15 cellular contexts compared by ENCODE assay signal in genomic region chr17:45136846-45137560, GRCh38. TPM values are rescaled to one million over a fixed set of nuclear protein-coding genes. Genes with fewer than 3 reads are reported as not detected.
DNase-seq lines count a peak whose midpoint lies in the region; ATAC-seq, FAIRE-seq and TF ChIP-seq lines count a peak whose summit lies in the region.
"Had no signal": no experiment of that assay in that cellular context is flagged by ENCODE, and none has a peak within 500 bp of the region (broad histone marks: within the 10 kb centered on the region; RNA-seq: fewer than 3 reads in every experiment).

No MANE protein-coding gene starts in this region.

- H3K4me3 Mint-ChIP-seq in activated T-cell treated with anti-CD3 and anti-CD28 coated beads, Interleukin-2, amount 50 U/mL, for 4 hours: peak overlapping the region; percentile 88
- H3K4me3 Mint-ChIP-seq in T-cell (peak overlapping the region; percentile 84 to 88 (median 84)), glutamatergic neuron (ENCODE audit: unreplicated experiment) (peak overlapping the region; percentile 65)

- no peak for FAIRE-seq in GM19239 (lab: Jason Lieb, UNC)
- FAIRE-seq: K562 had no signal

- no peaks in the 10 kb centered on the region for H3K27me3 ChIP-seq in spleen (replicated peaks in 1 of 7)
- H3K27me3 ChIP-seq: upper lobe of left lung had no signal

- no peaks in the 10 kb centered on the region for H3K27me3 Mint-ChIP-seq in activated T-cell treated with anti-CD3 and anti-CD28 coated beads, Interleukin-2, amount 50 U/mL, for 4 hours (ENCODE audit: low read depth)
- H3K27me3 Mint-ChIP-seq in T-cell: no peaks in the 10 kb centered on the region
- H3K27me3 Mint-ChIP-seq in glutamatergic neuron (ENCODE audit: unreplicated experiment): peaks cover 2% of the 10 kb centered on the region

- H3K36me3 ChIP-seq in spleen: peaks cover 0 to 31% (median 0%) of the 10 kb centered on the region in 6 donors

- ATAC-seq in activated T-cell treated with anti-CD3 and anti-CD28 coated beads, Interleukin-2, amount 50 U/mL, for 4 hours: no peak
- ATAC-seq in T-cell (replicated peaks in 1 of 4): no peak
- ATAC-seq in GM18867 (IDR thresholded peaks at IDR 0.05; ENCODE audit: unreplicated experiment): no peak
- ATAC-seq: K562 had no signal

- TF ChIP-seq CTCF in glutamatergic neuron (IDR thresholded peaks at IDR 0.05; ENCODE audit: partially characterized antibody, unreplicated experiment): no peak
- no peak for TF ChIP-seq CTCF in spleen (IDR thresholded peaks at IDR 0.05 in 8 of 11, conservative IDR thresholded peaks at IDR 0.05 in 3 of 11)

- H3K27ac ChIP-seq in spleen: peak overlapping the region in 1 of 8 donors; percentile 90
- H3K27ac ChIP-seq: epithelial cell of prostate, SK-N-MC had no signal

- 80 to 93% (median 88%) methylated on average over 7 to 12 of the region's 12 CpGs for WGBS in spleen, 5 donors

- peak overlapping the region in 1 of 8 donors; percentile 89 for H3K4me3 ChIP-seq in spleen
- H3K4me3 ChIP-seq: SK-N-MC had no signal

- no peaks in the 10 kb centered on the region for H3K9me3 Mint-ChIP-seq in activated T-cell treated with anti-CD3 and anti-CD28 coated beads, Interleukin-2, amount 50 U/mL, for 4 hours
- H3K9me3 Mint-ChIP-seq in T-cell (no peaks in the 10 kb centered on the region), glutamatergic neuron (ENCODE audit: unreplicated experiment) (no peaks in the 10 kb centered on the region)
- H3K9me3 Mint-ChIP-seq: HFFc6 had no signal

- peaks cover 24% of the 10 kb centered on the region for H3K4me1 Mint-ChIP-seq in activated T-cell treated with anti-CD3 and anti-CD28 coated beads, Interleukin-2, amount 50 U/mL, for 4 hours (ENCODE audit: low read depth)
- H3K4me1 Mint-ChIP-seq in T-cell (peaks cover 27 to 32% (median 32%) of the 10 kb centered on the region in 3 donors), glutamatergic neuron (ENCODE audit: low read depth, unreplicated experiment) (peaks cover 4% of the 10 kb centered on the region)

- CTCF ChIA-PET in T-cell (lab: Charles Lee): interaction anchor here in 1 of 2 donors (1.1 to 4.8 kb wide), 2 partner anchors 14 to 79 kb away, joined by 4 to 277 read pairs; partner anchors contain the start of gene HEXIM1

- no peak for TF ChIP-seq POLR2A in spleen (IDR thresholded peaks at IDR 0.05)

- no peaks in the 10 kb centered on the region for H3K9me3 ChIP-seq in spleen
- H3K9me3 ChIP-seq: upper lobe of left lung had no signal

- POLR2A ChIA-PET in T-cell (lab: Charles Lee): no interaction called here

- H3K36me3 Mint-ChIP-seq in activated T-cell treated with anti-CD3 and anti-CD28 coated beads, Interleukin-2, amount 50 U/mL, for 4 hours (ENCODE audit: insufficient read depth): no peaks in the 10 kb centered on the region
- H3K36me3 Mint-ChIP-seq in T-cell (peaks cover 2% of the 10 kb centered on the region), glutamatergic neuron (ENCODE audit: unreplicated experiment) (no peaks in the 10 kb centered on the region)

- in situ Hi-C loops in ACHN (cut with HindIII; ENCODE audit: low pct_ligation_motif_present, low pct_unique_long_range_greater_than_20kb, low sequenced_read_pairs): no loop called here

- intact Hi-C loops in spleen (cut with DNase I; ENCODE audit: low total_unique reads): no loop called here

- no peak overlapping the region for H3K27ac Mint-ChIP-seq in T-cell
- H3K27ac Mint-ChIP-seq in glutamatergic neuron (ENCODE audit: unreplicated experiment): no peak overlapping the region

- DNase-seq in activated T-cell treated with anti-CD3 and anti-CD28 coated beads, Interleukin-2, amount 50 U/mL, for 4 hours: no peak
- no peak for DNase-seq in activated T-cell treated with anti-CD3 and anti-CD28 coated beads for 4 hours
- DNase-seq in T-cell: no peak
- no peak for DNase-seq in glutamatergic neuron
- DNase-seq in spleen: peak; percentile 72
- DNase-seq in ACHN: no peak
- no peak for DNase-seq in GM19239 (ENCODE audit: insufficient read length, low spot score)
- DNase-seq: activated CD8-positive, alpha-beta memory T cell treated with anti-CD3 and anti-CD28 coated beads for 24 hours; HFFc6; NCI-H1694 treated with DMSO at 0.1 percent for 48 hours; upper lobe of left lung had no signal

- H3K4me1 ChIP-seq in spleen: peaks cover 9 to 39% (median 25%) of the 10 kb centered on the region in 6 donors

RNA-seq across cellular contexts. Expression of gene ACBD4, which starts 1.5 kb away (rescaled TPM):
- total RNA-seq in activated T-cell treated with anti-CD3 and anti-CD28 coated beads, Interleukin-2, amount 50 U/mL, for 4 hours: 1 to 10 TPM; 4.5 to 5.7 (median 4.7) TPM
- 10 to 100 TPM; 28.4 to 48.5 (median 38.9) TPM for total RNA-seq in T-cell
- 3.7 TPM for total RNA-seq in glutamatergic neuron (ENCODE audit: unreplicated experiment)
- total RNA-seq in spleen: 10 to 100 TPM; 14.1 to 24.6 (median 20.2) TPM
- 10 to 100 TPM; 22.8 to 32.8 (median 31.8) TPM for polyA plus RNA-seq in spleen

RNA-seq across cellular contexts. Expression of gene PLCD3, which starts 4.7 kb away (rescaled TPM):
- 1 to 10 TPM; 3.5 to 5.5 (median 3.5) TPM for total RNA-seq in activated T-cell treated with anti-CD3 and anti-CD28 coated beads, Interleukin-2, amount 50 U/mL, for 4 hours
- total RNA-seq in T-cell (1 to 10 TPM; 3.1 to 9.9 (median 4.8) TPM), glutamatergic neuron (ENCODE audit: unreplicated experiment) (6.2 TPM), spleen (1 to 10 TPM; 2.8 to 9.9 (median 7.1) TPM)
- polyA plus RNA-seq in spleen: 1 to 10 TPM; 1.5 to 3.5 (median 3.4) TPM

RNA-seq across cellular contexts. Expression of gene HEXIM1, which starts 11.3 kb away (rescaled TPM):
- 10 to 100 TPM; 49.6 to 60.8 (median 51.3) TPM for total RNA-seq in activated T-cell treated with anti-CD3 and anti-CD28 coated beads, Interleukin-2, amount 50 U/mL, for 4 hours
- total RNA-seq in T-cell (10 to 100 TPM; 32.3 to 55.9 (median 34.5) TPM), glutamatergic neuron (ENCODE audit: unreplicated experiment) (13.0 TPM), spleen (10 to 100 TPM; 23.4 to 43.1 (median 27.8) TPM)
- polyA plus RNA-seq in spleen: 10 to 100 TPM; 12.9 to 26.7 (median 15.1) TPM

RNA-seq across cellular contexts. Expression of gene HEXIM2, which starts 24.7 kb away (rescaled TPM):
- total RNA-seq in activated T-cell treated with anti-CD3 and anti-CD28 coated beads, Interleukin-2, amount 50 U/mL, for 4 hours: 1 to 10 TPM; 5.3 to 7.6 (median 6.2) TPM
- total RNA-seq in T-cell: 1 to 10 TPM; 2.0 to 5.8 (median 3.3) TPM
- 8.4 TPM for total RNA-seq in glutamatergic neuron (ENCODE audit: unreplicated experiment)
- 1 to 10 TPM; 4.0 to 9.4 (median 6.1) TPM for total RNA-seq in spleen
- 10 to 100 TPM in 1 of 3 donors, 1 to 10 TPM in 2; 8.7 to 10.4 (median 9.9) TPM for polyA plus RNA-seq in spleen
